1 cellular context compared by ENCODE assay signal in genomic region chr20:50874758-50875665, GRCh38.
TF ChIP-seq lines count a peak whose summit lies in the region.

No MANE protein-coding gene starts in this region.

TF ChIP-seq in H1, 55 proteins besides CTCF, POLR2A, EP300 and RAD21:
- TF ChIP-seq SAP30 (IDR thresholded peaks at IDR 0.05; ENCODE audit: insufficient read depth, insufficient replicate concordance, low read length) (no peak), EZH2 (IDR thresholded peaks at IDR 0.05; ENCODE audit: low read depth, low read length, severe bottlenecking) (no peak), SUZ12 (IDR thresholded peaks at IDR 0.05; ENCODE audit: low read length) (no peak), ATF2 (IDR thresholded peaks at IDR 0.05; ENCODE audit: low read length) (no peak), KDM4A (IDR thresholded peaks at IDR 0.05; ENCODE audit: low read depth, low read length, severe bottlenecking) (no peak), POU5F1 (IDR thresholded peaks at IDR 0.05; ENCODE audit: low read depth, low read length) (no peak)
- TF ChIP-seq, protein P1, sequence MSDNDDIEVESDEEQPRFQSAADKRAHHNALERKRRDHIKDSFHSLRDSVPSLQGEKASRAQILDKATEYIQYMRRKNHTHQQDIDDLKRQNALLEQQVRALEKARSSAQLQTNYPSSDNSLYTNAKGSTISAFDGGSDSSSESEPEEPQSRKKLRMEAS (IDR thresholded peaks at IDR 0.05), result no peak
